In genomic region chr1:87457408-87457807, GRCh38 we compare ENCODE assay signal across 30 cellular contexts.
"Had no signal": no experiment of that assay in that cellular context is flagged by ENCODE, and none has a peak within 500 bp of the region (broad histone marks: within the 10 kb centered on the region; RNA-seq: fewer than 3 reads in every experiment).

No MANE protein-coding gene starts in this region.

- H3K27ac ChIP-seq: neutrophil, ovary, parathyroid adenoma, psoas muscle, skin epidermis, spleen, suprapubic skin, testis, tibial artery, transverse colon, upper lobe of right lung, uterus had no signal

- H3K79me2 ChIP-seq: parathyroid adenoma had no signal

- H3K4me2 ChIP-seq: smooth muscle cell had no signal

- H3K36me3 ChIP-seq: neutrophil, ovary, spleen, suprapubic skin, tibial artery, transverse colon, upper lobe of right lung, uterus had no signal

- H3K27me3 ChIP-seq: neutrophil, ovary, spleen, suprapubic skin, testis, tibial artery, transverse colon, upper lobe of right lung, uterus had no signal

- H3K4me3 ChIP-seq: ovary, psoas muscle, skin epidermis, smooth muscle cell, spleen, suprapubic skin, testis, tibial artery, transverse colon, upper lobe of right lung, uterus had no signal

- DNase-seq: naive thymus-derived CD8-positive, alpha-beta T cell; nephron progenitor cell; nucleus accumbens; ovary; posterior cingulate gyrus; psoas muscle; right cardiac atrium; spleen; stimulated activated CD4-positive, alpha-beta T cell treated with anti-CD3 and anti-CD28 coated beads, Interleukin-12 subunit alpha, Interleukin-12 subunit beta, amount 100 ng/mL, for 4 hours; stimulated activated CD4-positive, alpha-beta T cell treated with anti-CD3 and anti-CD28 coated beads, Interleukin-1b, Interleukin-23, amount 100 ng/mL, for 48 hours; stimulated activated CD4-positive, alpha-beta T cell treated with anti-CD3 and anti-CD28 coated beads, Interleukin-4, amount 100 ng/mL, for 1 hour; stimulated activated CD4-positive, alpha-beta T cell treated with anti-CD3 and anti-CD28 coated beads, Interleukin-4, amount 100 ng/mL, for 4 hours; stimulated activated CD8-positive, alpha-beta memory T cell treated with anti-CD3 and anti-CD28 coated beads, Interleukin-4, amount 100 ng/mL, for 48 hours; stimulated activated naive CD4-positive, alpha-beta T cell; stimulated activated naive CD8-positive, alpha-beta T cell treated with anti-CD3 and anti-CD28 coated beads, Interleukin-15, amount 100 ng/mL, for 72 hours; stimulated activated naive CD8-positive, alpha-beta T cell treated with anti-CD3 and anti-CD28 coated beads, Interleukin-15, Interleukin-2, amounts not matched to agents 100 U/mL and 50 U/mL, for 24 hours; substantia nigra; testis; tibial artery; transverse colon; upper lobe of right lung; uterus had no signal

- H3K9ac ChIP-seq: parathyroid adenoma had no signal

- H3K9me3 ChIP-seq: neutrophil, ovary, psoas muscle, suprapubic skin, testis, tibial artery, transverse colon, upper lobe of right lung, uterus had no signal

- ATAC-seq: naive thymus-derived CD8-positive, alpha-beta T cell; natural killer cell treated with Interleukin-12 subunit alpha and Interleukin-12 subunit beta and Interleukin-15 and Interleukin-18, amount 100 ng/mL, for 72 hours; psoas muscle; right cardiac atrium; sciatic nerve; stimulated activated memory B cell treated with anti-CD40 and anti-IgM and Interleukin-4, amounts not matched to agents 10 μg/mL and 1 μg/mL and 100 μg/mL, for 72 hours; stimulated activated naive CD8-positive, alpha-beta T cell treated with anti-CD3 and anti-CD28 coated beads, Interleukin-15, amount 100 ng/mL, for 72 hours; stimulated activated naive CD8-positive, alpha-beta T cell treated with anti-CD3 and anti-CD28 coated beads, Interleukin-15, Interleukin-2, amounts not matched to agents 100 U/mL and 50 U/mL, for 24 hours; upper lobe of right lung had no signal

- H2AFZ ChIP-seq: parathyroid adenoma had no signal

- H3K4me1 ChIP-seq: parathyroid adenoma, psoas muscle, spleen, suprapubic skin, testis, tibial artery, transverse colon, upper lobe of right lung, uterus had no signal
